18 cellular contexts compared by ENCODE assay signal in genomic region chr16:86866986-86867722, GRCh38.
DNase-seq lines count a peak whose midpoint lies in the region; ATAC-seq and TF ChIP-seq lines count a peak whose summit lies in the region.
"Had no signal": no experiment of that assay in that cellular context is flagged by ENCODE, and none has a peak within 500 bp of the region (broad histone marks: within the 10 kb centered on the region; RNA-seq: fewer than 3 reads in every experiment).

No MANE protein-coding gene starts in this region.

- H3K4me1 Mint-ChIP-seq in osteocyte (ENCODE audit: unreplicated experiment), result peaks cover 53% of the 10 kb centered on the region

- no peaks in the 10 kb centered on the region for H3K27me3 Mint-ChIP-seq in osteocyte (ENCODE audit: unreplicated experiment)

- H3K9me3 ChIP-seq in heart left ventricle (no peaks in the 10 kb centered on the region), left ventricle myocardium inferior (replicated peaks) (no peaks in the 10 kb centered on the region), prostate gland (no peaks in the 10 kb centered on the region), testis (no peaks in the 10 kb centered on the region)

- ATAC-seq in heart left ventricle (no peak), left ventricle myocardium superior (no peak)
- ATAC-seq: PC-3 had no signal

- no peak overlapping the region for H3K4me3 Mint-ChIP-seq in osteocyte (ENCODE audit: unreplicated experiment)

- WGBS in heart left ventricle, 4 donors, result 91 to 93% (median 92%) methylated on average over 6 of the region's 6 CpGs
- 92% methylated on average over 6 of the region's 6 CpGs for WGBS in prostate gland
- WGBS in testis, 2 donors, result 93 to 98% methylated on average over 6 of the region's 6 CpGs

- H3K36me3 ChIP-seq in heart left ventricle, result no peaks in the 10 kb centered on the region
- H3K36me3 ChIP-seq in left ventricle myocardium inferior, result no peaks in the 10 kb centered on the region
- no peaks in the 10 kb centered on the region for H3K36me3 ChIP-seq in prostate gland
- H3K36me3 ChIP-seq in testis (ENCODE audit: low read depth, missing control alignments), result no peaks in the 10 kb centered on the region

- H3K27me3 ChIP-seq in heart left ventricle (no peaks in the 10 kb centered on the region), left ventricle myocardium inferior (ENCODE audit: low read depth) (no peaks in the 10 kb centered on the region), prostate gland (replicated peaks; ENCODE audit: insufficient read depth) (peaks cover 11% of the 10 kb centered on the region), testis (no peaks in the 10 kb centered on the region)

- DNase-seq in heart left ventricle (no peak), left ventricle myocardium superior (no peak), left ventricle myocardium inferior (no peak), osteocyte (ENCODE audit: extremely low spot score, unreplicated experiment) (no peak), prostate gland (ENCODE audit: low spot score) (no peak), testis (no peak)
- DNase-seq in stimulated activated naive CD4-positive, alpha-beta T cell treated with Interleukin-2 at 50 U/mL for 16 hours (lab: John Stamatoyannopoulos, UW), result no peak
- DNase-seq: Calu3, DMS79 treated with DMSO at 0.1 percent for 48 hours, KBM-7, MV-4-11, NCI-H1105, NCI-H146, NCI-H1930, NCI-H446, NCI-H524 treated with DMSO at 0.1 percent for 48 hours, NCI-H774, PC-3 had no signal

- H3K27ac Mint-ChIP-seq in osteocyte (ENCODE audit: unreplicated experiment), result peak overlapping the region; percentile 89

- H3K4me1 ChIP-seq in heart left ventricle, result peaks cover 0 to 21% (median 12%) of the 10 kb centered on the region in 12 donors
- H3K4me1 ChIP-seq in left ventricle myocardium inferior, result peaks cover 28% of the 10 kb centered on the region
- no peaks in the 10 kb centered on the region for H3K4me1 ChIP-seq in prostate gland (replicated peaks)
- H3K4me1 ChIP-seq in testis, result no peaks in the 10 kb centered on the region

- TF ChIP-seq CTCF in heart left ventricle (IDR thresholded peaks at IDR 0.05) (no peak), left ventricle myocardium inferior (IDR thresholded peaks at IDR 0.05; ENCODE audit: borderline replicate concordance) (no peak), osteocyte (IDR thresholded peaks at IDR 0.05) (no peak), prostate gland (IDR thresholded peaks at IDR 0.05) (no peak), testis (IDR thresholded peaks at IDR 0.05) (no peak)

- H3K27ac ChIP-seq in heart left ventricle (peak overlapping the region; percentile 58 to 97 (median 90)), left ventricle myocardium inferior (replicated peaks) (peak overlapping the region; percentile 93), prostate gland (no peak overlapping the region), testis (no peak overlapping the region)

- H3K4me3 ChIP-seq in heart left ventricle (no peak overlapping the region), left ventricle myocardium inferior (no peak overlapping the region), prostate gland (no peak overlapping the region), testis (no peak overlapping the region)

- intact Hi-C loops in heart left ventricle (cut with DNase I) (loop anchor here in 5 of 10 donors (5.0 to 10.0 kb wide), 5 partner anchors 118 to 178 kb away; no protein-coding TSS in a partner anchor), left ventricle myocardium superior (cut with micrococcal nuclease) (no loop called here), left ventricle myocardium inferior (cut with micrococcal nuclease) (no loop called here), prostate gland (cut with DNase I) (no loop called here), testis (cut with DNase I; ENCODE audit: low total_unique reads) (no loop called here)

- H3K9me3 Mint-ChIP-seq in osteocyte (ENCODE audit: unreplicated experiment), result peaks cover 4% of the 10 kb centered on the region

- TF ChIP-seq POLR2A in heart left ventricle (IDR thresholded peaks at IDR 0.05) (no peak), prostate gland (IDR thresholded peaks at IDR 0.05) (no peak), testis (IDR thresholded peaks at IDR 0.05) (no peak)

- H3K36me3 Mint-ChIP-seq in osteocyte (ENCODE audit: unreplicated experiment), result no peaks in the 10 kb centered on the region

Comparison
In these comparisons a context has a peak if more than half of its experiments do, and no peak if none do; other contexts are left out.
1. H3K27ac ChIP-seq: peak in heart left ventricle (12 of 12) and left ventricle myocardium inferior (single experiment); none in prostate gland (0 of 2) and testis (0 of 2).